17 cellular contexts compared by ENCODE assay signal in the genomic region with DNA sequence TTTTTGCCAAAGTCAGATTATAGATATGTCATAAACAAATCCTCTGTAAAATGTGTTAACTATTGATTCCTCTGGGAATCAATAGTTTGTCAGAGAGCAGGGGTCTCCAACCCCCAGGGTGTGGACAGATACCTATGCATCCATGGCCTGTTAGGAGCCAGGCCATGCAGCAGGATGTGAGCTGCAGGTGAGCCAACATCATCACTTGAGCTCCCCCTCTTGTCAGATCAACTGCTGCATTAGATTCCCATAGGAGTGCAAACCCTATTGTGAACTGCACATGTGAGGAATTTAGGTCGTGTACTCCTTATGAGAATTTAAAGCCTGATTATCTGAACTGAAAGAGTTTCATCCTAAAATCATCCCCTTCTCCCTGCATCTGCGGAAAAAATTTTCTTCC.
DNase-seq lines count a peak whose midpoint lies in the region; ATAC-seq and TF ChIP-seq lines count a peak whose summit lies in the region.
"Had no signal": no experiment of that assay in that cellular context is flagged by ENCODE, and none has a peak within 500 bp of the region (broad histone marks: within the 10 kb centered on the region; RNA-seq: fewer than 3 reads in every experiment).

No MANE protein-coding gene starts in this region.

- H3K4me3 Mint-ChIP-seq in MCF 10A (ENCODE audit: unreplicated experiment) (no peak overlapping the region), WTC11 (no peak overlapping the region)
- H3K4me3 Mint-ChIP-seq: CD8-positive, alpha-beta memory T cell; T-helper 17 cell had no signal

- BruUV-seq in MCF 10A (replicated peaks; lab: Mats Ljungman, UMichigan) (no TSS peak), HCT116 (replicated peaks; lab: Mats Ljungman, UMichigan) (no TSS peak)

- H3K4me3 ChIP-seq in breast epithelium: no peak overlapping the region
- H3K4me3 ChIP-seq in HCT116 (replicated peaks in 1 of 2; ENCODE audit: low read depth in 1 of 2, low read length in 2 of 2): no peak overlapping the region
- H3K4me3 ChIP-seq: Peyer's patch had no signal

- no peak overlapping the region for H3K9ac ChIP-seq in HCT116 (ENCODE audit: low read length)
- H3K9ac ChIP-seq: KMS-11 had no signal

- no peak for TF ChIP-seq POLR2A in breast epithelium (IDR thresholded peaks at IDR 0.05)
- no peak for TF ChIP-seq POLR2A in HCT116 (IDR thresholded peaks at IDR 0.05; ENCODE audit: borderline replicate concordance, extremely low read depth, insufficient read depth, insufficient read length)

- H3K4me2 ChIP-seq in HCT116 (ENCODE audit: low read length): no peak overlapping the region
- H3K4me2 ChIP-seq: KMS-11 had no signal

- peak; percentile 8; the same call in 1 of the 2 replicates for TF ChIP-seq RAD21 in HCT116 (IDR thresholded peaks at IDR 0.05; ENCODE audit: low read depth)

- H3K27me3 ChIP-seq in breast epithelium: no peaks in the 10 kb centered on the region
- H3K27me3 ChIP-seq in HCT116 (ENCODE audit: insufficient read depth, low read length): no peaks in the 10 kb centered on the region
- H3K27me3 ChIP-seq: Peyer's patch had no signal

- H3K9me2 ChIP-seq in HCT116 (ENCODE audit: insufficient read depth): no peaks in the 10 kb centered on the region

- no peaks in the 10 kb centered on the region for H3K79me2 ChIP-seq in HCT116 (ENCODE audit: insufficient read depth, low read length)

- peak; percentile 10 for DNase-seq in MCF 10A (ENCODE audit: unreplicated experiment)
- DNase-seq in breast epithelium (ENCODE audit: low spot score in 2 of 2): no peak
- no peak for DNase-seq in HCT116 (ENCODE audit: low read depth, low spot score)
- no peak for DNase-seq in WTC11 (ENCODE audit: low spot score)
- no peak for DNase-seq in HEK293T (ENCODE audit: extremely low spot score)
- no peak for DNase-seq in caudate nucleus (lab: John Stamatoyannopoulos, UW)
- DNase-seq: C1 segment of cervical spinal cord; CD8-positive, alpha-beta memory T cell; DMS79 treated with DMSO at 0.1 percent for 48 hours; H7; NCI-H1417 treated with DMSO at 0.1 percent for 48 hours; NCI-H2029 treated with DMSO at 0.1 percent for 48 hours; Peyer's patch; T-helper 17 cell had no signal

- ATAC-seq in HCT116 (no peak; the same call in 1 of the 2 replicates), WTC11 (peak; percentile 86), GM18498 (IDR thresholded peaks at IDR 0.05; ENCODE audit: unreplicated experiment) (no peak)
- ATAC-seq: Right ventricle myocardium inferior, T-helper 17 cell had no signal

- POLR2A ChIA-PET in MCF 10A (lab: Yijun Ruan, JAX): no interaction called here
- POLR2A ChIA-PET in HCT116 (lab: Charles Lee): no interaction called here
- POLR2A ChIA-PET in WTC11 (lab: Charles Lee): no interaction called here
- POLR2A ChIA-PET in HEK293T (lab: Yijun Ruan, JAX): no interaction called here

- RAD21 ChIA-PET in HCT116 (lab: Charles Lee; ENCODE audit: low non-redundant PET in 1 of 2, low total read pairs in 2 of 2, uncharacterized antibody in 2 of 2, unreplicated experiment in 2 of 2): no interaction called here

- H3K36me3 Mint-ChIP-seq in MCF 10A (ENCODE audit: insufficient read depth, unreplicated experiment): peaks cover 6% of the 10 kb centered on the region
- H3K36me3 Mint-ChIP-seq in WTC11: peaks cover 9% of the 10 kb centered on the region
- H3K36me3 Mint-ChIP-seq: CD8-positive, alpha-beta memory T cell had no signal

- H3K4me1 Mint-ChIP-seq in MCF 10A (ENCODE audit: insufficient read depth, unreplicated experiment): peaks cover 9% of the 10 kb centered on the region
- H3K4me1 Mint-ChIP-seq in WTC11: peaks cover 9% of the 10 kb centered on the region
- H3K4me1 Mint-ChIP-seq: CD8-positive, alpha-beta memory T cell; T-helper 17 cell had no signal

- H3K27ac ChIP-seq in breast epithelium (no peak overlapping the region), HCT116 (ENCODE audit: low read depth, low read length) (no peak overlapping the region), caudate nucleus (ENCODE audit: low read depth, low read length) (no peak overlapping the region)
- H3K27ac ChIP-seq: KMS-11, Peyer's patch had no signal

- H3K27me3 Mint-ChIP-seq in MCF 10A (ENCODE audit: insufficient read depth, unreplicated experiment) (no peaks in the 10 kb centered on the region), WTC11 (ENCODE audit: low read depth) (no peaks in the 10 kb centered on the region; the same call in 1 of the 2 replicates)
- H3K27me3 Mint-ChIP-seq: CD8-positive, alpha-beta memory T cell; T-helper 17 cell had no signal

- H3K36me3 ChIP-seq in breast epithelium: no peaks in the 10 kb centered on the region
- H3K36me3 ChIP-seq in HCT116 (ENCODE audit: control insufficient read depth in 1 of 2, insufficient read depth in 2 of 2, low read length in 2 of 2): no peaks in the 10 kb centered on the region
- H3K36me3 ChIP-seq: Peyer's patch had no signal

- TF ChIP-seq CTCF in MCF 10A (IDR thresholded peaks at IDR 0.05; ENCODE audit: unreplicated experiment): no peak
- no peak for TF ChIP-seq CTCF in breast epithelium (IDR thresholded peaks at IDR 0.05)
- TF ChIP-seq CTCF in HCT116 (IDR thresholded peaks at IDR 0.05 in 2 of 3, conservative IDR thresholded peaks at IDR 0.05 in 1 of 3; ENCODE audit: borderline replicate concordance in 1 of 3, insufficient read depth in 1 of 3, low read depth in 2 of 3, low read length in 2 of 3): no peak
- no peak for TF ChIP-seq CTCF in WTC11 (IDR thresholded peaks at IDR 0.05)

- H4K20me1 ChIP-seq in HCT116 (ENCODE audit: insufficient read depth): no peaks in the 10 kb centered on the region

- H3K9me3 Mint-ChIP-seq in MCF 10A (ENCODE audit: unreplicated experiment) (peaks cover 9% of the 10 kb centered on the region), WTC11 (peaks cover 29% of the 10 kb centered on the region)

- H3K9me3 ChIP-seq in breast epithelium: peaks cover 0 to 7% of the 10 kb centered on the region in 2 donors
- no peaks in the 10 kb centered on the region for H3K9me3 ChIP-seq in HCT116 (ENCODE audit: control insufficient read depth in 1 of 2, insufficient read depth in 1 of 2, low read depth in 1 of 2, low read length in 2 of 2)
- H3K9me3 ChIP-seq: Peyer's patch had no signal

- CTCF ChIA-PET in MCF 10A (lab: Yijun Ruan, JAX) (no interaction called here), HCT116 (lab: Charles Lee) (no interaction called here), WTC11 (lab: Charles Lee) (no interaction called here), HEK293T (lab: Yijun Ruan, JAX) (no interaction called here)

- intact Hi-C loops in MCF 10A (cut with micrococcal nuclease) (no loop called here), breast epithelium (cut with DNase I; ENCODE audit: low total_unique reads) (no loop called here), HCT116 (cut with micrococcal nuclease) (no loop called here)

- H3K4me1 ChIP-seq in breast epithelium (no peaks in the 10 kb centered on the region), HCT116 (ENCODE audit: control insufficient read depth in 1 of 2, insufficient read depth in 2 of 2, low read length in 2 of 2) (no peaks in the 10 kb centered on the region)
- H3K4me1 ChIP-seq: Peyer's patch had no signal

- H2AFZ ChIP-seq in HCT116 (ENCODE audit: low read depth, low read length, poor library complexity, severe bottlenecking): no peak overlapping the region

- no peak overlapping the region for H3K27ac Mint-ChIP-seq in MCF 10A (ENCODE audit: low read depth, unreplicated experiment)
- no peak overlapping the region for H3K27ac Mint-ChIP-seq in WTC11
- H3K27ac Mint-ChIP-seq: CD8-positive, alpha-beta memory T cell; T-helper 17 cell had no signal

TF ChIP-seq in HCT116, 20 proteins besides CTCF, POLR2A, EP300 and RAD21 (continues in another document):
- no peak for TF ChIP-seq SP1 (IDR thresholded peaks at IDR 0.05; ENCODE audit: low read depth)

TF ChIP-seq in WTC11, 78 proteins besides CTCF, POLR2A, EP300 and RAD21 (continues in another document):
- no peak for TF ChIP-seq JAZF1 (CRISPR knock-in tag; IDR thresholded peaks at IDR 0.05)
- TF ChIP-seq KAT7 (CRISPR knock-in tag; IDR thresholded peaks at IDR 0.05; ENCODE audit: borderline replicate concordance): no peak
- TF ChIP-seq, protein P1, sequence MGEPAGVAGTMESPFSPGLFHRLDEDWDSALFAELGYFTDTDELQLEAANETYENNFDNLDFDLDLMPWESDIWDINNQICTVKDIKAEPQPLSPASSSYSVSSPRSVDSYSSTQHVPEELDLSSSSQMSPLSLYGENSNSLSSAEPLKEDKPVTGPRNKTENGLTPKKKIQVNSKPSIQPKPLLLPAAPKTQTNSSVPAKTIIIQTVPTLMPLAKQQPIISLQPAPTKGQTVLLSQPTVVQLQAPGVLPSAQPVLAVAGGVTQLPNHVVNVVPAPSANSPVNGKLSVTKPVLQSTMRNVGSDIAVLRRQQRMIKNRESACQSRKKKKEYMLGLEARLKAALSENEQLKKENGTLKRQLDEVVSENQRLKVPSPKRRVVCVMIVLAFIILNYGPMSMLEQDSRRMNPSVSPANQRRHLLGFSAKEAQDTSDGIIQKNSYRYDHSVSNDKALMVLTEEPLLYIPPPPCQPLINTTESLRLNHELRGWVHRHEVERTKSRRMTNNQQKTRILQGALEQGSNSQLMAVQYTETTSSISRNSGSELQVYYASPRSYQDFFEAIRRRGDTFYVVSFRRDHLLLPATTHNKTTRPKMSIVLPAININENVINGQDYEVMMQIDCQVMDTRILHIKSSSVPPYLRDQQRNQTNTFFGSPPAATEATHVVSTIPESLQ (CRISPR knock-in tag; IDR thresholded peaks at IDR 0.05): no peak
- TF ChIP-seq SMAD4 (CRISPR knock-in tag; IDR thresholded peaks at IDR 0.05): no peak

TF ChIP-seq in HEK293T, 16 proteins besides CTCF, POLR2A, EP300 and RAD21:
- TF ChIP-seq SP1 (IDR thresholded peaks at IDR 0.05) (no peak), TARDBP (IDR thresholded peaks at IDR 0.05) (no peak), HDGF (IDR thresholded peaks at IDR 0.05; ENCODE audit: borderline replicate concordance) (no peak), BHLHE40 (IDR thresholded peaks at IDR 0.05; ENCODE audit: borderline replicate concordance) (no peak), FOXA1 (IDR thresholded peaks at IDR 0.05) (no peak), NFRKB (IDR thresholded peaks at IDR 0.05) (no peak), SUZ12 (IDR thresholded peaks at IDR 0.05) (no peak), CTBP1 (IDR thresholded peaks at IDR 0.05; ENCODE audit: borderline replicate concordance) (no peak)
- TF ChIP-seq, protein P2, sequence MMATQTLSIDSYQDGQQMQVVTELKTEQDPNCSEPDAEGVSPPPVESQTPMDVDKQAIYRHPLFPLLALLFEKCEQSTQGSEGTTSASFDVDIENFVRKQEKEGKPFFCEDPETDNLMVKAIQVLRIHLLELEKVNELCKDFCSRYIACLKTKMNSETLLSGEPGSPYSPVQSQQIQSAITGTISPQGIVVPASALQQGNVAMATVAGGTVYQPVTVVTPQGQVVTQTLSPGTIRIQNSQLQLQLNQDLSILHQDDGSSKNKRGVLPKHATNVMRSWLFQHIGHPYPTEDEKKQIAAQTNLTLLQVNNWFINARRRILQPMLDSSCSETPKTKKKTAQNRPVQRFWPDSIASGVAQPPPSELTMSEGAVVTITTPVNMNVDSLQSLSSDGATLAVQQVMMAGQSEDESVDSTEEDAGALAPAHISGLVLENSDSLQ (IDR thresholded peaks at IDR 0.05): no peak
